1 cellular context compared by ENCODE assay signal in genomic region chr21:31258073-31258472, GRCh38.
TF ChIP-seq lines count a peak whose summit lies in the region.

No MANE protein-coding gene starts in this region.

TF ChIP-seq in H1, 55 proteins besides CTCF, POLR2A, EP300 and RAD21 (continued from another document):
- no peak for TF ChIP-seq TBP (IDR thresholded peaks at IDR 0.05; ENCODE audit: low read depth, low read length)
